Comparison of ENCODE assay signal across 8 cellular contexts in genomic region chr1:153568367-153569099, GRCh38. TPM values are rescaled to one million over a fixed set of nuclear protein-coding genes. Genes with fewer than 3 reads are reported as not detected.
DNase-seq lines count a peak whose midpoint lies in the region; ATAC-seq and TF ChIP-seq lines count a peak whose summit lies in the region.

No MANE protein-coding gene starts in this region.

- WGBS in right cardiac atrium: 10% methylated on average over 25 of the region's 25 CpGs

- peak overlapping the region; percentile 80 for H3K4me3 Mint-ChIP-seq in T-helper 2 cell treated with Interferon-gamma antibody and Interleukin-4, amounts not matched to agents 5 μg/mL and 100 μg/mL, for 36 hours

- no peaks in the 10 kb centered on the region for H3K9me3 Mint-ChIP-seq in T-helper 2 cell treated with Interferon-gamma antibody and Interleukin-4, amounts not matched to agents 5 μg/mL and 100 μg/mL, for 36 hours

- H3K27me3 Mint-ChIP-seq in T-helper 2 cell treated with Interferon-gamma antibody and Interleukin-4, amounts not matched to agents 5 μg/mL and 100 μg/mL, for 36 hours (ENCODE audit: low read depth): no peaks in the 10 kb centered on the region

- H3K27ac Mint-ChIP-seq in T-helper 2 cell treated with Interferon-gamma antibody and Interleukin-4, amounts not matched to agents 5 μg/mL and 100 μg/mL, for 36 hours: peak overlapping the region; percentile 60

- peaks cover 37% of the 10 kb centered on the region for H3K4me1 Mint-ChIP-seq in T-helper 2 cell treated with Interferon-gamma antibody and Interleukin-4, amounts not matched to agents 5 μg/mL and 100 μg/mL, for 36 hours (ENCODE audit: low read depth)

- ATAC-seq in right cardiac atrium: peak; percentile 14 to 42
- ATAC-seq in HG03565 (IDR thresholded peaks at IDR 0.05; ENCODE audit: unreplicated experiment): no peak

- no peaks in the 10 kb centered on the region for H3K36me3 ChIP-seq in uterus

- no peaks in the 10 kb centered on the region for H3K9me3 ChIP-seq in right cardiac atrium (ENCODE audit: control insufficient read depth, low read length)
- no peaks in the 10 kb centered on the region for H3K9me3 ChIP-seq in uterus

- peak in 1 of 2 donors; percentile 37 for TF ChIP-seq POLR2A in uterus (IDR thresholded peaks at IDR 0.05)

- no peaks in the 10 kb centered on the region for H3K36me3 Mint-ChIP-seq in T-helper 2 cell treated with Interferon-gamma antibody and Interleukin-4, amounts not matched to agents 5 μg/mL and 100 μg/mL, for 36 hours (ENCODE audit: low read depth)

- DNase-seq in GM12864 (ENCODE audit: low read depth) (no peak), NCI-H1694 treated with DMSO at 0.1 percent for 48 hours (lab: John Stamatoyannopoulos, UW) (peak; percentile 94), anterior cingulate cortex (lab: John Stamatoyannopoulos, UW) (peak in 56 of 58 donors; percentile 22 to 86 (median 70)), right cardiac atrium (peak; percentile 90 to 96 (median 95)), pulmonary artery endothelial cell (ENCODE audit: low read depth, low spot score) (peak; percentile 57), uterus (peak; percentile 93)
- DNase-seq in T-helper 2 cell treated with Interferon-gamma antibody and Interleukin-4, amounts not matched to agents 5 μg/mL and 100 μg/mL, for 36 hours (ENCODE audit: low spot score): peak; percentile 77

- H3K27me3 ChIP-seq in right cardiac atrium (ENCODE audit: control insufficient read depth, insufficient read depth) (no peaks in the 10 kb centered on the region), uterus (no peaks in the 10 kb centered on the region)

- H3K4me3 ChIP-seq in GM12864 (ENCODE audit: low read depth, low read length) (no peak overlapping the region), right cardiac atrium (ENCODE audit: low read length) (no peak overlapping the region), uterus (peak overlapping the region in 1 of 2 donors; percentile 19)

- intact Hi-C loops in right cardiac atrium (cut with DNase I) (loop anchor here (1.0 to 5.0 kb wide), 5 partner anchors 34 to 58 kb away; partner anchors contain the start of gene S100A6 (in 1 of the 4)), uterus (cut with DNase I; ENCODE audit: low total_unique reads) (loop anchor here (1.0 to 2.0 kb wide), 2 partner anchors 36 to 58 kb away; no protein-coding TSS in a partner anchor)

- H3K27ac ChIP-seq in right cardiac atrium (ENCODE audit: low read length) (peak overlapping the region; percentile 32), uterus (peak overlapping the region; percentile 89 to 91)

- TF ChIP-seq CTCF in GM12864 (IDR thresholded peaks at IDR 0.05; ENCODE audit: low read depth, low read length, missing control alignments) (peak; percentile 99), uterus (IDR thresholded peaks at IDR 0.05) (peak; percentile 99 to 100 (median 99))

- H3K4me1 ChIP-seq in right cardiac atrium (ENCODE audit: control insufficient read depth, insufficient read depth, low read length): peaks cover 22% of the 10 kb centered on the region
- H3K4me1 ChIP-seq in uterus: peaks cover 5 to 12% of the 10 kb centered on the region in 2 donors

RNA-seq across cellular contexts. Expression of gene S100A2, which starts 2.9 kb away (rescaled TPM):
- total RNA-seq in right cardiac atrium: 1 to 10 TPM in 1 of 4 donors, under 1 TPM in 3; 0.92 to 1.2 (median 0.97) TPM
- polyA plus RNA-seq in right cardiac atrium: 3.7 TPM
- 1.6 and 2.2 TPM in 2 replicates for total RNA-seq in pulmonary artery endothelial cell
- 1 to 10 TPM in 2 of 4 donors, not detected in 2; 2.1 to 2.7 TPM for total RNA-seq in uterus

RNA-seq across cellular contexts. Expression of gene S100A3, which starts 19.5 kb away (rescaled TPM):
- 1 to 10 TPM in 2 of 4 donors, under 1 TPM in 2; 0.54 to 2.0 (median 1.1) TPM for total RNA-seq in right cardiac atrium
- 1.6 TPM for polyA plus RNA-seq in right cardiac atrium
- 0.66 and 0.85 TPM in 2 replicates for total RNA-seq in pulmonary artery endothelial cell
- total RNA-seq in uterus: 1 to 10 TPM in 2 of 4 donors, not detected in 2; 1.2 to 3.7 TPM

RNA-seq across cellular contexts. Expression of gene S100A4, which starts 22.9 kb away (rescaled TPM):
- total RNA-seq in right cardiac atrium: 100 to 1,000 TPM in 3 of 4 donors, 10 to 100 TPM in 1; 95.9 to 243 (median 148) TPM
- polyA plus RNA-seq in right cardiac atrium: 329 TPM
- total RNA-seq in pulmonary artery endothelial cell: 0.60 and 0.66 TPM in 2 replicates
- 100 to 1,000 TPM in 3 of 4 donors, 10 to 100 TPM in 1; 58.9 to 226 (median 155) TPM for total RNA-seq in uterus

RNA-seq across cellular contexts. Expression of gene S100A5, which starts 27.8 kb away (rescaled TPM):
- total RNA-seq in right cardiac atrium (not detected), pulmonary artery endothelial cell (not detected in 2 replicates), uterus (not detected)
- polyA plus RNA-seq in right cardiac atrium: not detected

RNA-seq across cellular contexts. Expression of gene S100A6, which starts 32.7 kb away (rescaled TPM):
- total RNA-seq in right cardiac atrium (100 to 1,000 TPM; 334 to 461 (median 411) TPM), pulmonary artery endothelial cell (527 and 1,896 TPM in 2 replicates), uterus (100 to 1,000 TPM in 3 of 4 donors, 10 to 100 TPM in 1; 55.5 to 729 (median 448) TPM)
- polyA plus RNA-seq in right cardiac atrium: 819 TPM

Comparison
In these comparisons a context has a peak if more than half of its experiments do, and no peak if none do; other contexts are left out.
1. RNA of gene S100A4, which starts 22.9 kb away (total RNA-seq): 58.9 to 226 TPM in uterus and 95.9 to 243 TPM in right cardiac atrium; 0.60 to 0.66 TPM in pulmonary artery endothelial cell; every median in the first group is over 10 times any median in the second.